ENCODE assay signal across 18 cellular contexts in the genomic region with DNA sequence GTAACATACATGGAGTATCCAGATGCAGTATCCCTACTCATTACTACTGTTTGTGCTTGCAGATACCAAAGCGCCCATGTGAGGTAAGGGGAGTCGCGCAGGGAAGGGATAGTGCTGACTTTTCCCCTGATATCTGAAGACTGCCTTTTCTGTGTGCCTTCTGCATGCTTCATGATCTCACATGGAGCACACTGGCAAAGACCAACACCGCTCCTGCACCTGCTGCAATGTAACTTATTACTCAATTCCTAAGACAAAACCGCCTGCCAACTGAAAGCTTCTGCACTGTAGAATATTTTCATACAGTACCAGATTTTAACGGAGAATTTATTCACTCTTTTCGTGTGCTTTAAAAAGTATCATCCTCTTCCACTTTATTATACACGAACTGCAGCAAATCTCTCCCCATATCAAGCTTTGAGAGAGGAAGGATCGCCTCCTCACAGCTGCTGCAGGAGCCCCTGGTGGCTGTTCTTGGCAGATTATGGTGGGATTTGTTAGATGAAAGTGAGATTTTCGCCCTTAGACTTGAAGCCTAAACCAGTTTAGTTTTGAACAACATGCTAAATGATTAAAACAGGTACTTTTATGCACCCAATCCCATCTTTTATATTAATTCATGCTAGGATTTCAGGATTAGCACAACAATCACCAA.
DNase-seq lines count a peak whose midpoint lies in the region; ATAC-seq, FAIRE-seq and TF ChIP-seq lines count a peak whose summit lies in the region.
"Had no signal": no experiment of that assay in that cellular context is flagged by ENCODE, and none has a peak within 500 bp of the region (broad histone marks: within the 10 kb centered on the region; RNA-seq: fewer than 3 reads in every experiment).

No MANE protein-coding gene starts in this region.

- no peak overlapping the region for H3K18ac ChIP-seq in mesenchymal stem cell (ENCODE audit: low read depth in 1 of 2, low read length in 2 of 2)

- POLR2A ChIA-PET in K562 (lab: Yijun Ruan, JAX): interaction anchor here (0.7 kb wide), 1 partner anchor 83 kb away, joined by 4 read pairs; no protein-coding TSS in a partner anchor

- H3K4me3 ChIP-seq in K562 (no peak overlapping the region), mesenchymal stem cell (ENCODE audit: insufficient read depth in 1 of 2, low read depth in 1 of 2, low read length in 2 of 2) (no peak overlapping the region), colonic mucosa (no peak overlapping the region)
- H3K4me3 ChIP-seq: body of pancreas had no signal

- DNase-seq in D341Med (ENCODE audit: low spot score) (peak; percentile 55), HFFc6 (no peak), K562 (ENCODE audit: extremely low read depth in 1 of 4, low spot score in 3 of 4) (no peak), mesenchymal stem cell (no peak), SK-N-DZ (ENCODE audit: low spot score) (no peak), colonic mucosa (no peak)
- no peak for DNase-seq in effector CD8-positive, alpha-beta T cell (lab: John Stamatoyannopoulos, UW)
- DNase-seq: activated CD4-positive, alpha-beta T cell treated with anti-CD3 and anti-CD28 coated beads for 4 hours; body of pancreas; CD8-positive, alpha-beta T cell; GF-D8; left colon; natural killer cell; NCI-H1092 treated with DMSO at 0.1 percent for 48 hours; right cardiac atrium; stimulated activated naive CD8-positive, alpha-beta T cell treated with anti-CD3 and anti-CD28 coated beads, Interleukin-15, amount 100 ng/mL, for 72 hours; T-cell had no signal

- H2BK15ac ChIP-seq in mesenchymal stem cell (ENCODE audit: low read depth, poor library complexity, severe bottlenecking): no peak overlapping the region

- intact Hi-C loops in K562 (cut with micrococcal nuclease) (no loop called here), colonic mucosa (cut with DNase I) (no loop called here)

- peaks cover 2% of the 10 kb centered on the region; the same call in 1 of the 2 replicates for H3K27me3 Mint-ChIP-seq in HFFc6 (ENCODE audit: insufficient read depth)

- no peaks in the 10 kb centered on the region for H3K79me1 ChIP-seq in mesenchymal stem cell (replicated peaks; ENCODE audit: low read length, poor library complexity, severe bottlenecking)

- H4K20me1 ChIP-seq in K562 (replicated peaks; ENCODE audit: control insufficient read depth, insufficient read depth, low read length): no peaks in the 10 kb centered on the region

- peak overlapping the region; percentile 63; the same call in 1 of the 2 replicates for H3K4me3 Mint-ChIP-seq in HFFc6
- H3K4me3 Mint-ChIP-seq: CD8-positive, alpha-beta T cell; natural killer cell; stimulated activated naive CD8-positive, alpha-beta T cell treated with anti-CD3 and anti-CD28 coated beads, Interleukin-15, amount 100 ng/mL, for 72 hours; T-cell had no signal

- H3K79me2 ChIP-seq in K562 (ENCODE audit: control insufficient read depth, insufficient read depth, low read length): no peaks in the 10 kb centered on the region

- TF ChIP-seq POLR2A in K562 (conservative IDR thresholded peaks at IDR 0.05): no peak

- no peak overlapping the region for H3K4ac ChIP-seq in mesenchymal stem cell (ENCODE audit: low read depth in 1 of 2, low read length in 2 of 2)

- no peak overlapping the region for H3K9ac ChIP-seq in K562 (ENCODE audit: insufficient read depth in 1 of 2, low read depth in 2 of 2, low read length in 2 of 2)
- no peak overlapping the region for H3K9ac ChIP-seq in mesenchymal stem cell (ENCODE audit: low read length)
- H3K9ac ChIP-seq in colonic mucosa (ENCODE audit: low read depth in 2 of 2, low read length in 2 of 2): no peak overlapping the region

- H2AFZ ChIP-seq in K562 (ENCODE audit: low read depth, low read length): no peak overlapping the region
- H2AFZ ChIP-seq in mesenchymal stem cell (ENCODE audit: low read depth, low read length): no peak overlapping the region

- peak; percentile 52 for TF ChIP-seq CTCF in HFFc6 (IDR thresholded peaks at IDR 0.05)
- no peak for TF ChIP-seq CTCF in K562 (IDR thresholded peaks at IDR 0.05 in 2 of 3, conservative IDR thresholded peaks at IDR 0.05 in 1 of 3; ENCODE audit: insufficient read depth in 2 of 3, low read depth in 1 of 3, low read length in 3 of 3)
- TF ChIP-seq CTCF in colonic mucosa (IDR thresholded peaks at IDR 0.05): no peak

- H3K9me3 Mint-ChIP-seq in HFFc6: no peaks in the 10 kb centered on the region
- H3K9me3 Mint-ChIP-seq: CD8-positive, alpha-beta T cell; natural killer cell; stimulated activated naive CD8-positive, alpha-beta T cell treated with anti-CD3 and anti-CD28 coated beads, Interleukin-15, amount 100 ng/mL, for 72 hours; T-cell had no signal

- peak overlapping the region; percentile 50 for H4K8ac ChIP-seq in mesenchymal stem cell (ENCODE audit: low read length)

- H3K23ac ChIP-seq in mesenchymal stem cell (ENCODE audit: low read length in 2 of 2): no peak overlapping the region

- peak overlapping the region; percentile 82 for H3K27ac Mint-ChIP-seq in HFFc6
- H3K27ac Mint-ChIP-seq: CD8-positive, alpha-beta T cell; natural killer cell; stimulated activated naive CD8-positive, alpha-beta T cell treated with anti-CD3 and anti-CD28 coated beads, Interleukin-15, amount 100 ng/mL, for 72 hours; T-cell had no signal

- TF ChIP-seq EP300 in K562 (IDR thresholded peaks at IDR 0.05; ENCODE audit: low read length): no peak

- H3K14ac ChIP-seq in mesenchymal stem cell (ENCODE audit: low read length in 2 of 2): no peak overlapping the region

- no peak overlapping the region for H4K91ac ChIP-seq in mesenchymal stem cell (ENCODE audit: low read length)

- no peak overlapping the region for H2BK5ac ChIP-seq in mesenchymal stem cell (ENCODE audit: low read depth, low read length, poor library complexity, severe bottlenecking)

- H3K27ac ChIP-seq in K562 (ENCODE audit: extremely low read depth, low read depth, low read length): no peak overlapping the region
- H3K27ac ChIP-seq in mesenchymal stem cell (ENCODE audit: low read length, poor library complexity, severe bottlenecking): peak overlapping the region; percentile 84
- H3K27ac ChIP-seq in colonic mucosa: no peak overlapping the region
- H3K27ac ChIP-seq: body of pancreas had no signal

- H3K36me3 Mint-ChIP-seq in HFFc6 (ENCODE audit: low read depth): peaks cover 32% of the 10 kb centered on the region; the same call in 1 of the 2 replicates
- H3K36me3 Mint-ChIP-seq: CD8-positive, alpha-beta T cell; natural killer cell; T-cell had no signal

- FAIRE-seq in K562 (lab: Jason Lieb, UNC): peak; percentile 23

- no TSS peak for BruUV-seq in K562 (replicated peaks; lab: Mats Ljungman, UMichigan)

- no peak overlapping the region for H2BK120ac ChIP-seq in mesenchymal stem cell (ENCODE audit: low read depth, low read length)

- peaks cover 91% of the 10 kb centered on the region for H3K4me1 Mint-ChIP-seq in HFFc6 (ENCODE audit: low read depth)

- H3K27me3 ChIP-seq in K562 (ENCODE audit: control insufficient read depth in 2 of 2, insufficient read depth in 2 of 2, low read length in 2 of 2) (peaks cover 0 to 6% of the 10 kb centered on the region in 2 experiments; a peak in 2 of 5 replicates), mesenchymal stem cell (ENCODE audit: control insufficient read depth in 1 of 2, insufficient read depth in 1 of 2, low read length in 2 of 2) (no peaks in the 10 kb centered on the region), colonic mucosa (no peaks in the 10 kb centered on the region)
- H3K27me3 ChIP-seq: body of pancreas had no signal

- no peak for TF ChIP-seq RAD21 in K562 (CRISPR knock-in tag; conservative IDR thresholded peaks at IDR 0.05 in 1 of 2, IDR thresholded peaks at IDR 0.05 in 1 of 2)

- in situ Hi-C loops in K562 (cut with MboI): no loop called here

- H3K36me3 ChIP-seq in K562 (ENCODE audit: control insufficient read depth, insufficient read depth, low read length) (no peaks in the 10 kb centered on the region), mesenchymal stem cell (ENCODE audit: control insufficient read depth in 1 of 2, insufficient read depth in 2 of 2, low read depth in 1 of 2, low read length in 2 of 2) (peaks cover 8 to 13% of the 10 kb centered on the region in 2 experiments), colonic mucosa (no peaks in the 10 kb centered on the region)

- H2BK12ac ChIP-seq in mesenchymal stem cell (ENCODE audit: low read length in 2 of 2): no peak overlapping the region

- H3K9me3 ChIP-seq in K562 (replicated peaks; ENCODE audit: control insufficient read depth, insufficient read depth, low read depth, low read length) (no peaks in the 10 kb centered on the region), mesenchymal stem cell (ENCODE audit: control insufficient read depth, low read length) (no peaks in the 10 kb centered on the region), colonic mucosa (no peaks in the 10 kb centered on the region)
- H3K9me3 ChIP-seq: body of pancreas had no signal

- CTCF ChIA-PET in K562 (lab: Yijun Ruan, JAX; ENCODE audit: low intra/inter-chr PET ratio): no interaction called here

- H3K4me2 ChIP-seq in K562 (ENCODE audit: insufficient read depth, low read length) (no peak overlapping the region), mesenchymal stem cell (ENCODE audit: low read length, poor library complexity, severe bottlenecking) (no peak overlapping the region)

- peak overlapping the region; percentile 82 for H2AK5ac ChIP-seq in mesenchymal stem cell (ENCODE audit: low read length, severe bottlenecking)

- 3% methylated on average over 10 of the region's 10 CpGs for WGBS in K562 (ENCODE audit: insufficient coverage, low coverage, missing lambda C conversion rate)
- 94% methylated on average over 8 of the region's 10 CpGs for WGBS in mesenchymal stem cell

- no peaks in the 10 kb centered on the region for H3K9me1 ChIP-seq in K562 (ENCODE audit: control insufficient read depth, insufficient read depth, low read length)

- ATAC-seq in K562 (no peak), GM19397 (IDR thresholded peaks at IDR 0.05; ENCODE audit: unreplicated experiment) (no peak)
- ATAC-seq: body of pancreas; CD8-positive, alpha-beta T cell; left colon; natural killer cell; right cardiac atrium; T-cell had no signal

- H3K4me1 ChIP-seq in K562 (replicated peaks in 1 of 2; ENCODE audit: control insufficient read depth in 2 of 2, insufficient read depth in 2 of 2, low read length in 2 of 2): no peaks in the 10 kb centered on the region
- H3K4me1 ChIP-seq in mesenchymal stem cell (ENCODE audit: control insufficient read depth, insufficient read depth, low read depth, low read length): peaks cover 17% of the 10 kb centered on the region
- no peaks in the 10 kb centered on the region for H3K4me1 ChIP-seq in colonic mucosa

TF ChIP-seq in K562, 482 proteins besides CTCF, POLR2A, EP300 and RAD21 (continues in another document):
- TF ChIP-seq DIDO1 (tag; IDR thresholded peaks at IDR 0.05; ENCODE audit: low read depth) (no peak), DACH1 (IDR thresholded peaks at IDR 0.05; ENCODE audit: partially characterized antibody) (no peak)
